29 cellular contexts compared by ENCODE assay signal in genomic region chr11:75934851-75935250, GRCh38.
"Had no signal": no experiment of that assay in that cellular context is flagged by ENCODE, and none has a peak within 500 bp of the region (broad histone marks: within the 10 kb centered on the region; RNA-seq: fewer than 3 reads in every experiment).

No MANE protein-coding gene starts in this region.

- H3K4me1 ChIP-seq: ascending aorta, breast epithelium, colonic mucosa had no signal

- H3K27me3 ChIP-seq: ascending aorta, breast epithelium, cardiac muscle cell, colonic mucosa, esophagus squamous epithelium, gastroesophageal sphincter, heart right ventricle had no signal

- DNase-seq: activated CD4-positive, alpha-beta memory T cell treated with anti-CD3 and anti-CD28 coated beads for 36 hours; activated CD4-positive, alpha-beta T cell treated with anti-CD3 and anti-CD28 coated beads for 36 hours; activated CD4-positive, alpha-beta T cell treated with anti-CD3 and anti-CD28 coated beads, Interleukin-2, amount 10 ng/mL, durations not matched to agents 24 days and 14 days; activated CD4-positive, CD25-positive, alpha-beta regulatory T cell; activated CD4-positive, CD25-positive, alpha-beta regulatory T cell treated with anti-CD3 and anti-CD28 coated beads, Interleukin-2, amount 50 U/mL, for 72 hours; activated CD8-positive, alpha-beta memory T cell treated with anti-CD3 and anti-CD28 coated beads, Interleukin-2, amount 10 ng/mL, durations not matched to agents 7 days and 5 days; activated CD8-positive, alpha-beta memory T cell treated with anti-CD3 and anti-CD28 coated beads, Interleukin-2, amount 50 U/mL, for 4 hours; activated CD8-positive, alpha-beta T cell treated with anti-CD3 and anti-CD28 coated beads, Interleukin-2, amount 10 ng/mL, durations not matched to agents 7 days and 5 days; activated gamma-delta T cell; activated naive CD4-positive, alpha-beta T cell; activated naive CD4-positive, alpha-beta T cell treated with anti-CD3 and anti-CD28 coated beads, Interleukin-2, amount 10 ng/mL, durations not matched to agents 7 days and 5 days; activated naive CD8-positive, alpha-beta T cell treated with anti-CD3 and anti-CD28 coated beads, Interleukin-2, amount 10 ng/mL, durations not matched to agents 7 days and 5 days; activated T-cell treated with anti-CD3 and anti-CD28 coated beads, Interleukin-2, amount 50 U/mL, for 1 hour; activated T-cell treated with anti-CD3 and anti-CD28 coated beads, Interleukin-2, amount 50 U/mL, for 72 hours; central memory CD4-positive, alpha-beta T cell; cerebellar nuclear complex; colonic mucosa; effector CD8-positive, alpha-beta T cell; esophagus squamous epithelium; foreskin melanocyte; heart right ventricle; T-helper 2 cell had no signal

- ATAC-seq: activated CD4-positive, alpha-beta T cell treated with anti-CD3 and anti-CD28 coated beads for 36 hours; activated CD8-positive, alpha-beta memory T cell treated with anti-CD3 and anti-CD28 coated beads, Interleukin-2, amount 10 ng/mL, durations not matched to agents 7 days and 5 days; activated CD8-positive, alpha-beta T cell treated with anti-CD3 and anti-CD28 coated beads, Interleukin-2, amount 10 ng/mL, durations not matched to agents 7 days and 5 days; activated naive CD4-positive, alpha-beta T cell treated with anti-CD3 and anti-CD28 coated beads, Interleukin-2, amount 50 U/mL, for 72 hours; activated T-cell treated with anti-CD3 and anti-CD28 coated beads, Interleukin-2, amount 50 U/mL, for 72 hours; gastroesophageal sphincter; heart right ventricle had no signal

- H3K9me3 ChIP-seq: ascending aorta, breast epithelium, colonic mucosa, esophagus squamous epithelium, gastroesophageal sphincter had no signal

- H3K36me3 ChIP-seq: ascending aorta, breast epithelium, cardiac muscle cell, colonic mucosa, esophagus squamous epithelium, gastroesophageal sphincter, heart right ventricle had no signal

- H3K27ac ChIP-seq: ascending aorta, breast epithelium, cardiac muscle cell, colonic mucosa, epithelial cell of prostate, esophagus squamous epithelium, gastroesophageal sphincter, heart right ventricle had no signal

- H3K4me3 ChIP-seq: ascending aorta, breast epithelium, cardiac muscle cell, colonic mucosa, esophagus squamous epithelium, gastroesophageal sphincter, heart right ventricle had no signal

- FAIRE-seq: endothelial cell of umbilical vein had no signal
